Comparison of ENCODE assay signal across 24 cellular contexts in the genomic region with DNA sequence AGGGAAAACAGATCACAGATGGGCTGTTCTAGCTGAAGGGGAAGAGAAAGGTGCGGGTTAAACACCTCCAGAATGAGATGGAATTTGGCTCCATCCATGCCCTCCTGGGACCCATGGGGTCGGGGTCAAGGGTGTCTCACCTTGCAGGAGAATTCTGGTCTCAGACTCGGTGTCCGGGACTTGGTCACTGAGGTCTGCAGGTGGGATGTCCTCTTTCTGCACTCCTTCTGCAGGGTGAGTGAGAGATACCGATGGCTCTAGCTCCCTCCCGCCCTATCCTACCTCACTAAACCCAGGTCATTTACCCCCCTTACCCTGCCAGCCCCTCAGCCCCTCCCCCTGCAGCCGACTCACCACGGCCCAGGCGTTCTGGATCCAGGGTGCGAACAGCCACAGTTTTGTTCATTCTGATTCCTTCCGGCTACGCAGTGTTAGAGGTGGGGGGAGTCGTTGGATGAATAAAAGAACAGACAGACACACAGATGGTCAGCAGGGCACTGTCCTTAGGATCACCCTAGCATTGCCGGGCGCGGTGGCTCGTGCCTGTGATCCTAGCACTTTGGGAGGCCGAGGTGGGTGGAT. TPM values are rescaled to one million over a fixed set of nuclear protein-coding genes. Genes with fewer than 3 reads are reported as not detected.
DNase-seq lines count a peak whose midpoint lies in the region; ATAC-seq and TF ChIP-seq lines count a peak whose summit lies in the region.
"Had no signal": no experiment of that assay in that cellular context is flagged by ENCODE, and none has a peak within 500 bp of the region (broad histone marks: within the 10 kb centered on the region; RNA-seq: fewer than 3 reads in every experiment).

No MANE protein-coding gene starts in this region.

- H3K9ac ChIP-seq in liver (ENCODE audit: low read depth in 1 of 2, low read length in 2 of 2), result no peak overlapping the region
- H3K9ac ChIP-seq: BLaER1 had no signal

- no peak for DNase-seq in activated naive CD8-positive, alpha-beta T cell treated with anti-CD3 and anti-CD28 coated beads, Interleukin-2, amount 10 ng/mL, durations not matched to agents 7 days and 5 days
- no peak for DNase-seq in activated naive CD8-positive, alpha-beta T cell treated with anti-CD3 and anti-CD28 coated beads for 36 hours
- peak; percentile 58 for DNase-seq in posterior vena cava (ENCODE audit: low spot score)
- no peak for DNase-seq in GM13977 (ENCODE audit: low spot score)
- no peak for DNase-seq in NCI-H2029 treated with DMSO at 0.1 percent for 48 hours (lab: John Stamatoyannopoulos, UW)
- DNase-seq in NCI-H1436 (lab: John Stamatoyannopoulos, UW), result no peak
- DNase-seq: Caco-2; CD4-positive, CD25-positive, alpha-beta regulatory T cell; CD8-positive, alpha-beta T cell; DMS153; DMS79; EL; GDM1; GOT3; HFFc6 had no signal

- peaks cover 12% of the 10 kb centered on the region for H3K4me1 Mint-ChIP-seq in activated naive CD8-positive, alpha-beta T cell treated with anti-CD3 and anti-CD28 coated beads, Interleukin-2, amount 10 ng/mL, durations not matched to agents 7 days and 5 days
- H3K4me1 Mint-ChIP-seq in activated naive CD8-positive, alpha-beta T cell treated with anti-CD3 and anti-CD28 coated beads for 36 hours, result peaks cover 3% of the 10 kb centered on the region
- H3K4me1 Mint-ChIP-seq: B cell had no signal

- H3K4me1 ChIP-seq in liver (ENCODE audit: control insufficient read depth in 4 of 4, insufficient read depth in 4 of 4, low read length in 3 of 4), result peaks cover 0 to 23% (median 5%) of the 10 kb centered on the region in 4 donors
- H3K4me1 ChIP-seq: BLaER1, Caco-2, HAP-1 had no signal

- peaks cover 5% of the 10 kb centered on the region for H3K9me3 Mint-ChIP-seq in activated naive CD8-positive, alpha-beta T cell treated with anti-CD3 and anti-CD28 coated beads, Interleukin-2, amount 10 ng/mL, durations not matched to agents 7 days and 5 days
- H3K9me3 Mint-ChIP-seq in activated naive CD8-positive, alpha-beta T cell treated with anti-CD3 and anti-CD28 coated beads for 36 hours, result no peaks in the 10 kb centered on the region
- H3K9me3 Mint-ChIP-seq: CD8-positive, alpha-beta T cell; HFFc6 had no signal

- TF ChIP-seq CTCF in liver (IDR thresholded peaks at IDR 0.05; ENCODE audit: low read depth, low read length, missing input control) (no peak), GM13977 (IDR thresholded peaks at IDR 0.05; ENCODE audit: extremely low read depth, insufficient read depth, missing control alignments) (no peak)

- no peaks in the 10 kb centered on the region for H3K9me3 ChIP-seq in liver (ENCODE audit: control insufficient read depth in 4 of 4, low read length in 3 of 4)
- H3K9me3 ChIP-seq: BLaER1, Caco-2, HAP-1 had no signal

- H3K27me3 Mint-ChIP-seq in activated naive CD8-positive, alpha-beta T cell treated with anti-CD3 and anti-CD28 coated beads, Interleukin-2, amount 10 ng/mL, durations not matched to agents 7 days and 5 days, result peaks cover 7% of the 10 kb centered on the region
- peaks cover under 1% of the 10 kb centered on the region for H3K27me3 Mint-ChIP-seq in activated naive CD8-positive, alpha-beta T cell treated with anti-CD3 and anti-CD28 coated beads for 36 hours
- H3K27me3 Mint-ChIP-seq: CD4-positive, CD25-positive, alpha-beta regulatory T cell had no signal

- no peak for TF ChIP-seq RAD21 in liver (IDR thresholded peaks at IDR 0.05)

- WGBS in liver, result 66% methylated on average over 18 of the region's 18 CpGs

- intact Hi-C loops in posterior vena cava (cut with DNase I), result no loop called here

- H3K27ac Mint-ChIP-seq in activated naive CD8-positive, alpha-beta T cell treated with anti-CD3 and anti-CD28 coated beads, Interleukin-2, amount 10 ng/mL, durations not matched to agents 7 days and 5 days, result peak overlapping the region; percentile 12
- H3K27ac Mint-ChIP-seq in activated naive CD8-positive, alpha-beta T cell treated with anti-CD3 and anti-CD28 coated beads for 36 hours, result no peak overlapping the region
- H3K27ac Mint-ChIP-seq: B cell; CD4-positive, CD25-positive, alpha-beta regulatory T cell; CD8-positive, alpha-beta T cell; HFFc6 had no signal

- in situ Hi-C loops in GM13977 (cut with MboI; ENCODE audit: low pct_unique_long_range_greater_than_20kb, low sequenced_read_pairs, unreplicated experiment), result no loop called here

- H3K36me3 ChIP-seq in liver (ENCODE audit: control insufficient read depth in 4 of 4, insufficient read depth in 3 of 4, low read depth in 1 of 4, low read length in 3 of 4), result peaks cover 28 to 60% (median 50%) of the 10 kb centered on the region in 4 donors
- H3K36me3 ChIP-seq: BLaER1, HAP-1 had no signal

- H3K27me3 ChIP-seq in liver (ENCODE audit: control insufficient read depth in 4 of 4, insufficient read depth in 4 of 4, low read length in 3 of 4), result no peaks in the 10 kb centered on the region
- H3K27me3 ChIP-seq: BLaER1 had no signal

- H3K36me3 Mint-ChIP-seq in activated naive CD8-positive, alpha-beta T cell treated with anti-CD3 and anti-CD28 coated beads, Interleukin-2, amount 10 ng/mL, durations not matched to agents 7 days and 5 days, result peaks cover 2% of the 10 kb centered on the region
- H3K36me3 Mint-ChIP-seq in activated naive CD8-positive, alpha-beta T cell treated with anti-CD3 and anti-CD28 coated beads for 36 hours, result no peaks in the 10 kb centered on the region
- H3K36me3 Mint-ChIP-seq: CD4-positive, CD25-positive, alpha-beta regulatory T cell; CD8-positive, alpha-beta T cell had no signal

- no peak overlapping the region for H3K27ac ChIP-seq in liver (ENCODE audit: low read depth in 1 of 2, low read length in 2 of 2)
- H3K27ac ChIP-seq: 22Rv1, BLaER1, C4-2B had no signal

- no peak overlapping the region for H3K4me3 ChIP-seq in liver (ENCODE audit: low read depth in 1 of 3, low read length in 3 of 3)
- H3K4me3 ChIP-seq: BLaER1, GM12878, HAP-1 had no signal

- ATAC-seq in activated naive CD8-positive, alpha-beta T cell treated with anti-CD3 and anti-CD28 coated beads, Interleukin-2, amount 10 ng/mL, durations not matched to agents 7 days and 5 days (ENCODE audit: low read depth), result no peak
- no peak for ATAC-seq in GM18868 (IDR thresholded peaks at IDR 0.05; ENCODE audit: unreplicated experiment)
- ATAC-seq: CD8-positive, alpha-beta T cell had no signal

- no peak overlapping the region for H3K4me3 Mint-ChIP-seq in activated naive CD8-positive, alpha-beta T cell treated with anti-CD3 and anti-CD28 coated beads, Interleukin-2, amount 10 ng/mL, durations not matched to agents 7 days and 5 days
- H3K4me3 Mint-ChIP-seq in activated naive CD8-positive, alpha-beta T cell treated with anti-CD3 and anti-CD28 coated beads for 36 hours, result no peak overlapping the region
- H3K4me3 Mint-ChIP-seq: B cell; CD8-positive, alpha-beta T cell; HFFc6 had no signal

- POLR2A ChIA-PET in activated naive CD8-positive, alpha-beta T cell treated with anti-CD3 and anti-CD28 coated beads, Interleukin-2, amount 10 ng/mL, durations not matched to agents 7 days and 5 days (lab: Charles Lee), result no interaction called here

TF ChIP-seq in liver, 16 proteins besides CTCF, POLR2A, EP300 and RAD21:
- TF ChIP-seq HNF4A (conservative IDR thresholded peaks at IDR 0.05) (peak; percentile 14 to 19), GABPA (IDR thresholded peaks at IDR 0.05 in 1 of 2, conservative IDR thresholded peaks at IDR 0.05 in 1 of 2) (no peak), FOXA2 (IDR thresholded peaks at IDR 0.05) (no peak), JUND (IDR thresholded peaks at IDR 0.05) (no peak)

RNA-seq across cellular contexts. Expression of a gene that starts 24.1 kb away (rescaled TPM):
- total RNA-seq in activated naive CD8-positive, alpha-beta T cell treated with anti-CD3 and anti-CD28 coated beads, Interleukin-2, amount 10 ng/mL, durations not matched to agents 7 days and 5 days, result 1 to 10 TPM; 2.0 to 2.1 TPM
- under 1 TPM; 0.22 to 0.64 TPM for total RNA-seq in activated naive CD8-positive, alpha-beta T cell treated with anti-CD3 and anti-CD28 coated beads for 36 hours
- total RNA-seq in liver (1,000 to 10,000 TPM; 4,543 to 9,349 TPM), posterior vena cava (1,000 to 10,000 TPM in 1 of 2 donors, 100 to 1,000 TPM in 1; 929 to 2,763 TPM)
- polyA plus RNA-seq in liver, result 1,000 to 10,000 TPM; 7,734 to 8,295 TPM
- total RNA-seq: CD4-positive, CD25-positive, alpha-beta regulatory T cell; CD8-positive, alpha-beta T cell had no signal
- polyA plus RNA-seq: CD4-positive, CD25-positive, alpha-beta regulatory T cell had no signal

RNA-seq across cellular contexts. Expression of a gene that starts 26.4 kb away (rescaled TPM):
- 10 to 100 TPM; 30.7 to 33.4 TPM for total RNA-seq in activated naive CD8-positive, alpha-beta T cell treated with anti-CD3 and anti-CD28 coated beads, Interleukin-2, amount 10 ng/mL, durations not matched to agents 7 days and 5 days
- total RNA-seq in activated naive CD8-positive, alpha-beta T cell treated with anti-CD3 and anti-CD28 coated beads for 36 hours, result 10 to 100 TPM; 68.0 to 72.8 TPM
- total RNA-seq in liver (10 to 100 TPM; 10.1 to 75.6 TPM), posterior vena cava (1 to 10 TPM; 1.4 to 1.6 TPM)
- polyA plus RNA-seq in liver, result 10 to 100 TPM in 1 of 2 donors, 1 to 10 TPM in 1; 6.5 to 14.7 TPM
- total RNA-seq: Caco-2, HFFc6 had no signal
- polyA plus RNA-seq: AG04450 had no signal

RNA-seq across cellular contexts. Expression of a gene that starts 41.0 kb away (rescaled TPM):
- 10 to 100 TPM; 82.8 to 91.7 TPM for total RNA-seq in activated naive CD8-positive, alpha-beta T cell treated with anti-CD3 and anti-CD28 coated beads, Interleukin-2, amount 10 ng/mL, durations not matched to agents 7 days and 5 days
- 10 to 100 TPM; 56.0 to 62.9 TPM for total RNA-seq in activated naive CD8-positive, alpha-beta T cell treated with anti-CD3 and anti-CD28 coated beads for 36 hours
- total RNA-seq in liver (10 to 100 TPM; 17.2 to 28.9 TPM), posterior vena cava (10 to 100 TPM; 39.3 to 43.4 TPM)
- polyA plus RNA-seq in liver, result 10 to 100 TPM; 32.0 to 34.2 TPM

RNA-seq across cellular contexts. Expression of a gene that starts 43.1 kb away (rescaled TPM):
- total RNA-seq in activated naive CD8-positive, alpha-beta T cell treated with anti-CD3 and anti-CD28 coated beads, Interleukin-2, amount 10 ng/mL, durations not matched to agents 7 days and 5 days, result 10 to 100 TPM; 10.1 to 10.7 TPM
- 10 to 100 TPM; 29.8 to 31.3 TPM for total RNA-seq in activated naive CD8-positive, alpha-beta T cell treated with anti-CD3 and anti-CD28 coated beads for 36 hours
- total RNA-seq in liver (1 to 10 TPM; 6.1 to 9.9 TPM), posterior vena cava (10 to 100 TPM; 83.2 to 92.6 TPM)
- polyA plus RNA-seq in liver, result 1 to 10 TPM; 3.4 to 8.7 TPM

Comparison
In these comparisons a context has a peak if more than half of its experiments do, and no peak if none do; other contexts are left out.
1. RNA of a gene that starts 24.1 kb away (total RNA-seq): 4,543 to 9,349 TPM in liver and 929 to 2,763 TPM in posterior vena cava; 2.0 to 2.1 TPM in activated naive CD8-positive, alpha-beta T cell treated with anti-CD3 and anti-CD28 coated beads, Interleukin-2, amount 10 ng/mL, durations not matched to agents 7 days and 5 days and 0.22 to 0.64 TPM in activated naive CD8-positive, alpha-beta T cell treated with anti-CD3 and anti-CD28 coated beads for 36 hours; every median in the first group is over 100 times any median in the second.
2. RNA of a gene that starts 26.4 kb away (total RNA-seq): 10.1 to 75.6 TPM in liver, 68.0 to 72.8 TPM in activated naive CD8-positive, alpha-beta T cell treated with anti-CD3 and anti-CD28 coated beads for 36 hours and 30.7 to 33.4 TPM in activated naive CD8-positive, alpha-beta T cell treated with anti-CD3 and anti-CD28 coated beads, Interleukin-2, amount 10 ng/mL, durations not matched to agents 7 days and 5 days; 1.4 to 1.6 TPM in posterior vena cava; every median in the first group is over 4 times any median in the second.